ENCODE assay signal across 8 cellular contexts in genomic region chr1:235546369-235547155, GRCh38. TPM values are rescaled to one million over a fixed set of nuclear protein-coding genes. Genes with fewer than 3 reads are reported as not detected.
DNase-seq lines count a peak whose midpoint lies in the region; ATAC-seq and TF ChIP-seq lines count a peak whose summit lies in the region.
"Not testable (repeated sequence)": the region's sequence is repeated elsewhere in the genome, so short reads cannot be mapped to it uniquely, and the experiment has no call there.

No MANE protein-coding gene starts in this region.

- DNase-seq in GM12864 (ENCODE audit: low read depth); naive B cell: not testable (repeated sequence)
- DNase-seq in NB4 (ENCODE audit: low read depth) (peak; percentile 86), RPMI8226 (peak; percentile 49), adrenal gland (peak in 6 of 7 donors; percentile 19 to 66 (median 43)), foreskin melanocyte (peak; percentile 18), testis (peak; percentile 22)

- H3K4me3 Mint-ChIP-seq in naive B cell = not testable (repeated sequence)

- H3K4me1 Mint-ChIP-seq in naive B cell = not testable (repeated sequence)

- H3K27ac Mint-ChIP-seq in naive B cell = peak overlapping the region in 3 of 6 donors; percentile 16 to 65 (median 28)

- peak overlapping the region; percentile 32 for H3K9ac ChIP-seq in HUES6 (ENCODE audit: low read length)

- H3K4me1 ChIP-seq in HUES6 (ENCODE audit: control insufficient read depth, insufficient read depth, low read length) = peaks cover 14% of the 10 kb centered on the region
- H3K4me1 ChIP-seq in adrenal gland (replicated peaks in 1 of 2); testis: not testable (repeated sequence)

- WGBS in adrenal gland, 4 donors = 46 to 50% (median 49%) methylated on average over 10 of the region's 10 CpGs
- 63 to 69% methylated on average over 10 of the region's 10 CpGs for WGBS in testis, 2 donors

- peak; percentile 11 for TF ChIP-seq CTCF in GM12864 (IDR thresholded peaks at IDR 0.05; ENCODE audit: low read depth, low read length, missing control alignments)
- TF ChIP-seq CTCF in NB4 (IDR thresholded peaks at IDR 0.05; ENCODE audit: low read depth, low read length) = peak; percentile 45
- not testable (repeated sequence) for TF ChIP-seq CTCF in adrenal gland (IDR thresholded peaks at IDR 0.05); testis (IDR thresholded peaks at IDR 0.05)

- TF ChIP-seq POLR2A in NB4 (IDR thresholded peaks at IDR 0.05; ENCODE audit: extremely low read depth, insufficient read length); adrenal gland (IDR thresholded peaks at IDR 0.05); testis (IDR thresholded peaks at IDR 0.05): not testable (repeated sequence)

- not testable (repeated sequence) for H3K36me3 ChIP-seq in HUES6 (ENCODE audit: control insufficient read depth, insufficient read depth, low read length); adrenal gland (replicated peaks in 1 of 2); testis (ENCODE audit: low read depth, missing control alignments)

- H3K27me3 ChIP-seq in HUES6 (ENCODE audit: control insufficient read depth, insufficient read depth, low read length); adrenal gland; testis: not testable (repeated sequence)

- not testable (repeated sequence) for H3K9me3 Mint-ChIP-seq in naive B cell

- H3K36me3 Mint-ChIP-seq in naive B cell = not testable (repeated sequence)

- peak; percentile 43 to 55 for ATAC-seq in naive B cell (ENCODE audit: low read depth in 2 of 2)

- not testable (repeated sequence) for H3K9me3 ChIP-seq in HUES6 (ENCODE audit: control insufficient read depth, insufficient read depth, low read depth, low read length); adrenal gland (replicated peaks in 1 of 3); testis

- peaks cover 8 to 14% (median 9%) of the 10 kb centered on the region in 3 donors for H3K27me3 Mint-ChIP-seq in naive B cell

- intact Hi-C loops in adrenal gland (cut with DNase I); testis (cut with DNase I; ENCODE audit: low total_unique reads): not testable (repeated sequence)

- H3K27ac ChIP-seq in HUES6 (ENCODE audit: low read depth, low read length); testis: not testable (repeated sequence)
- peak overlapping the region in 1 of 5 donors; percentile 14 for H3K27ac ChIP-seq in adrenal gland

- not testable (repeated sequence) for H3K4me3 ChIP-seq in GM12864 (ENCODE audit: low read depth, low read length); HUES6 (ENCODE audit: low read depth, low read length); NB4 (ENCODE audit: low read depth, low read length); adrenal gland; testis

RNA-seq across cellular contexts. Expression of gene B3GALNT2, which starts 42.3 kb away (rescaled TPM):
- total RNA-seq in adrenal gland (10 to 100 TPM; 19.1 to 66.2 (median 24.1) TPM), testis (10 to 100 TPM; 32.3 to 62.5 TPM)
- polyA plus RNA-seq in adrenal gland (10 to 100 TPM in 1 of 3 donors, 1 to 10 TPM in 2; 2.7 to 15.7 (median 2.9) TPM), naive B cell (ENCODE audit: low read depth in 6 of 6) (10 to 100 TPM in 1 of 6 donors, 1 to 10 TPM in 5; 4.8 to 13.6 (median 6.6) TPM), testis (ENCODE audit: insufficient read depth, low read depth, low replicate concordance) (18.3 TPM)
